Comparison of ENCODE assay signal across 18 cellular contexts in genomic region chr11:37812281-37812880, GRCh38.
A peak's percentile ranks its signal among the peaks of the same experiment; 100 is the strongest.
DNase-seq lines count a peak whose midpoint lies in the region; ATAC-seq, FAIRE-seq and TF ChIP-seq lines count a peak whose summit lies in the region.
"Had no signal": no experiment of that assay in that cellular context is flagged by ENCODE, and none has a peak within 500 bp of the region (broad histone marks: within the 10 kb centered on the region; RNA-seq: fewer than 3 reads in every experiment).

No MANE protein-coding gene starts in this region.

- peak overlapping the region; percentile 57; the same call in 1 of the 2 replicates for H4K8ac ChIP-seq in H1 (ENCODE audit: extremely low read depth, insufficient read depth, low read length)

- FAIRE-seq in H1 (lab: Jason Lieb, UNC) = no peak

- no peaks in the 10 kb centered on the region for H3K27me3 ChIP-seq in GM23338 (ENCODE audit: insufficient read depth)
- H3K27me3 ChIP-seq in H1 (replicated peaks in 1 of 4; ENCODE audit: control insufficient read depth in 3 of 4, extremely low read depth in 1 of 4, insufficient read depth in 3 of 4, low read length in 3 of 4) = peaks cover 0 to 1% (median 0%) of the 10 kb centered on the region in 4 experiments; a peak in 1 of 7 replicates
- H3K27me3 ChIP-seq in tibial nerve = no peaks in the 10 kb centered on the region

- POLR2A ChIA-PET in H1 (lab: Charles Lee; ENCODE audit: partially characterized antibody) = no interaction called here

- H3K4me3 ChIP-seq in GM23338 = no peak overlapping the region
- no peak overlapping the region for H3K4me3 ChIP-seq in H1 (ENCODE audit: extremely low read depth in 1 of 4, insufficient read depth in 2 of 4, low read depth in 3 of 4, low read length in 4 of 4)
- H3K4me3 ChIP-seq in tibial nerve = no peak overlapping the region

- H3K9me3 ChIP-seq in H1 (ENCODE audit: insufficient read depth in 2 of 2, low read depth in 1 of 2, low read length in 1 of 2) = no peaks in the 10 kb centered on the region
- no peaks in the 10 kb centered on the region for H3K9me3 ChIP-seq in tibial nerve

- intact Hi-C loops in posterior vena cava (cut with DNase I) = no loop called here

- ATAC-seq in GM23338 = peak; percentile 75

- H3K4me2 ChIP-seq in GM23338 (no peak overlapping the region), H1 (ENCODE audit: insufficient read depth in 1 of 2, low read depth in 2 of 2, low read length in 2 of 2) (no peak overlapping the region)
- H3K4me2 ChIP-seq: KMS-11 had no signal

- no peak overlapping the region for H2BK120ac ChIP-seq in H1 (replicated peaks; ENCODE audit: low read depth, low read length)

- peak; percentile 30 for DNase-seq in NCI-H2227 (lab: John Stamatoyannopoulos, UW; ENCODE audit: unreplicated experiment)
- DNase-seq in NCI-H2227 treated with DMSO at 0.1 percent for 48 hours (lab: John Stamatoyannopoulos, UW) = no peak
- peak; percentile 1 for DNase-seq in GM23338 (ENCODE audit: low spot score)
- peak in 1 of 2 experiments; percentile 1 for DNase-seq in H1 (ENCODE audit: low read depth in 1 of 2, low spot score in 2 of 2)
- DNase-seq in posterior vena cava (ENCODE audit: low spot score) = peak; percentile 64
- no peak for DNase-seq in tibial nerve (ENCODE audit: low spot score in 2 of 2)
- DNase-seq in dedifferentiated amniotic fluid mesenchymal stem cell (ENCODE audit: extremely low spot score) = no peak
- DNase-seq in endothelial cell (ENCODE audit: low spot score) = no peak
- DNase-seq: Calu3; CD4-positive, alpha-beta T cell; NCI-H1048; NCI-H1436 treated with DMSO at 0.1 percent for 48 hours; NCI-H2029 treated with DMSO at 0.1 percent for 48 hours; NCI-H510A treated with DMSO at 0.1 percent for 48 hours; SIG-M5 had no signal

- TF ChIP-seq CTCF in GM23338 (conservative IDR thresholded peaks at IDR 0.05; ENCODE audit: low read depth in 2 of 2) = no peak
- no peak for TF ChIP-seq CTCF in H1 (IDR thresholded peaks at IDR 0.05; ENCODE audit: control extremely low read depth in 1 of 3, insufficient read depth in 1 of 3, low read depth in 1 of 3, low read length in 3 of 3)
- TF ChIP-seq CTCF in tibial nerve (IDR thresholded peaks at IDR 0.05) = no peak
- no peak for TF ChIP-seq CTCF in endothelial cell (IDR thresholded peaks at IDR 0.05; ENCODE audit: unreplicated experiment)

- H3K36me3 ChIP-seq in GM23338 (ENCODE audit: insufficient read depth) (peaks cover 4% of the 10 kb centered on the region; the same call in 1 of the 2 replicates), H1 (ENCODE audit: control insufficient read depth in 2 of 4, insufficient read depth in 4 of 4, low read length in 3 of 4) (no peaks in the 10 kb centered on the region; a peak in 1 of 8 replicates), tibial nerve (no peaks in the 10 kb centered on the region)

- H3K79me2 ChIP-seq in GM23338 (replicated peaks; ENCODE audit: insufficient read depth) (no peaks in the 10 kb centered on the region), H1 (ENCODE audit: control insufficient read depth in 1 of 2, insufficient read depth in 2 of 2, low read length in 2 of 2) (no peaks in the 10 kb centered on the region)

- no peaks in the 10 kb centered on the region for H3K23me2 ChIP-seq in H1 (ENCODE audit: low read depth, low read length)

- no peaks in the 10 kb centered on the region for H4K20me1 ChIP-seq in GM23338 (replicated peaks; ENCODE audit: insufficient read depth)
- H4K20me1 ChIP-seq in H1 (replicated peaks in 1 of 2; ENCODE audit: control insufficient read depth in 1 of 2, insufficient read depth in 2 of 2, low read length in 2 of 2) = no peaks in the 10 kb centered on the region

- no peak overlapping the region for H3K4me3 Mint-ChIP-seq in GM23338
- no peak overlapping the region for H3K4me3 Mint-ChIP-seq in endothelial cell (ENCODE audit: unreplicated experiment)
- H3K4me3 Mint-ChIP-seq: B cell; CD4-positive, alpha-beta T cell had no signal

- no peaks in the 10 kb centered on the region for H3K79me1 ChIP-seq in H1 (ENCODE audit: low read depth, low read length)

- no peak overlapping the region for H3K9ac ChIP-seq in H1 (replicated peaks in 1 of 4; ENCODE audit: extremely low read depth in 1 of 4, low read depth in 3 of 4, low read length in 3 of 4)
- H3K9ac ChIP-seq: KMS-11 had no signal

- no peak for TF ChIP-seq RAD21 in H1 (IDR thresholded peaks at IDR 0.05 in 1 of 2, conservative IDR thresholded peaks at IDR 0.05 in 1 of 2; ENCODE audit: low read depth in 2 of 2, low read length in 2 of 2)

- H3K27me3 Mint-ChIP-seq in GM23338 (ENCODE audit: insufficient read depth, low read depth, poor library complexity) (peaks cover 2% of the 10 kb centered on the region), endothelial cell (ENCODE audit: unreplicated experiment) (no peaks in the 10 kb centered on the region)
- H3K27me3 Mint-ChIP-seq: B cell; CD4-positive, alpha-beta T cell had no signal

- H3K4me1 Mint-ChIP-seq in GM23338 (peaks cover 4% of the 10 kb centered on the region; the same call in 2 of the 3 replicates), endothelial cell (ENCODE audit: unreplicated experiment) (no peaks in the 10 kb centered on the region)
- H3K4me1 Mint-ChIP-seq: B cell had no signal

- no peak overlapping the region for H3K23ac ChIP-seq in H1 (ENCODE audit: insufficient read length)

- no peaks in the 10 kb centered on the region for H3K9me2 ChIP-seq in GM23338 (ENCODE audit: insufficient read depth)

- no peak overlapping the region for H2BK15ac ChIP-seq in H1 (ENCODE audit: low read length)

- H3K27ac Mint-ChIP-seq in GM23338 (no peak overlapping the region), endothelial cell (ENCODE audit: unreplicated experiment) (no peak overlapping the region)
- H3K27ac Mint-ChIP-seq: B cell; CD4-positive, alpha-beta T cell had no signal

- CTCF ChIA-PET in H1 (lab: Charles Lee; ENCODE audit: partially characterized antibody) = interaction anchor here (0.7 kb wide), 1 partner anchor 38 kb away, joined by 3 read pairs; no protein-coding TSS in a partner anchor

- H3K14ac ChIP-seq in H1 (ENCODE audit: insufficient read length) = no peak overlapping the region

- no peak overlapping the region for H3K56ac ChIP-seq in H1 (replicated peaks; ENCODE audit: insufficient read length, low read depth, low read length)

- no peak overlapping the region for H4K5ac ChIP-seq in H1 (ENCODE audit: insufficient read length, low read depth, low read length)

- H3K18ac ChIP-seq in H1 (ENCODE audit: extremely low read depth, low read length) = no peak overlapping the region; the same call in 1 of the 2 replicates

- TF ChIP-seq EP300 in H1 (IDR thresholded peaks at IDR 0.05; ENCODE audit: borderline replicate concordance in 1 of 2, low read depth in 2 of 2, low read length in 2 of 2) = no peak
- TF ChIP-seq EP300 in tibial nerve (IDR thresholded peaks at IDR 0.05) = no peak

- no peak overlapping the region for H4K91ac ChIP-seq in H1 (replicated peaks; ENCODE audit: insufficient read length, low read length)

- 91% methylated on average over 16 of the region's 16 CpGs; no CpG with 5 or more reads in 1 of the 2 experiments for WGBS in H1 (ENCODE audit: extremely low coverage in 1 of 2, insufficient coverage in 1 of 2, insufficient read length in 1 of 2, insufficient replicate concordance in 2 of 2, low coverage in 1 of 2, low lambda C conversion rate in 2 of 2, missing lambda C conversion rate in 1 of 2), 2 experiments
- 89 to 95% methylated on average over 16 of the region's 16 CpGs for WGBS in tibial nerve, 2 donors

- no peak for TF ChIP-seq POLR2A in H1 (IDR thresholded peaks at IDR 0.05; ENCODE audit: control extremely low read depth in 1 of 2, low read depth in 2 of 2, low read length in 2 of 2)
- no peak for TF ChIP-seq POLR2A in tibial nerve (IDR thresholded peaks at IDR 0.05)

- no peak overlapping the region for H2BK5ac ChIP-seq in H1 (ENCODE audit: low read depth, low read length)

- H2BK12ac ChIP-seq in H1 (ENCODE audit: low read depth, low read length) = no peak overlapping the region

- H3K27ac ChIP-seq in GM23338 (ENCODE audit: low read depth) (no peak overlapping the region), H1 (ENCODE audit: low read depth, low read length) (no peak overlapping the region), tibial nerve (no peak overlapping the region)
- H3K27ac ChIP-seq: 22Rv1, KMS-11 had no signal

- H3K9me3 Mint-ChIP-seq in GM23338 (no peaks in the 10 kb centered on the region; the same call in 2 of the 3 replicates), endothelial cell (ENCODE audit: unreplicated experiment) (no peaks in the 10 kb centered on the region)

- no peak overlapping the region for H2BK20ac ChIP-seq in H1 (ENCODE audit: low read length)

- no peaks in the 10 kb centered on the region for H3F3A ChIP-seq in GM23338 (replicated peaks; ENCODE audit: low read depth)

- no peak overlapping the region for H2AK5ac ChIP-seq in H1 (ENCODE audit: low read depth, low read length)

- H3K4me1 ChIP-seq in GM23338 (ENCODE audit: insufficient read depth) (0 out of 2 replicates have a peak, but pooled peaks cover 6% of the 10 kb centered on the region), H1 (replicated peaks in 1 of 4; ENCODE audit: control insufficient read depth in 3 of 4, insufficient read depth in 4 of 4, low read length in 3 of 4) (peaks cover 0 to 6% (median 2%) of the 10 kb centered on the region in 4 experiments; a peak in 3 of 7 replicates), tibial nerve (no peaks in the 10 kb centered on the region)

- H3K36me3 Mint-ChIP-seq in GM23338 (ENCODE audit: low read depth) (no peaks in the 10 kb centered on the region), endothelial cell (ENCODE audit: low read depth, unreplicated experiment) (no peaks in the 10 kb centered on the region)

- H3K4ac ChIP-seq in H1 (replicated peaks; ENCODE audit: insufficient read length, low read depth, low read length) = no peak overlapping the region

- no peak overlapping the region for H2AFZ ChIP-seq in GM23338
- peak overlapping the region; percentile 40 for H2AFZ ChIP-seq in H1 (ENCODE audit: low read length)

TF ChIP-seq in GM23338, 12 proteins besides CTCF, POLR2A, EP300 and RAD21 (continues in another document):
- TF ChIP-seq ZNF114 (CRISPR knock-in tag; IDR thresholded peaks at IDR 0.05) (no peak), NANOG (IDR thresholded peaks at IDR 0.05; ENCODE audit: borderline replicate concordance) (no peak)

TF ChIP-seq in H1, 55 proteins besides CTCF, POLR2A, EP300 and RAD21 (continues in another document):
- TF ChIP-seq KDM4A (IDR thresholded peaks at IDR 0.05; ENCODE audit: low read depth, low read length, severe bottlenecking) (no peak), POLR2AphosphoS5 (IDR thresholded peaks at IDR 0.05; ENCODE audit: low read depth, low read length) (no peak), ATF2 (IDR thresholded peaks at IDR 0.05; ENCODE audit: low read length) (no peak)

Comparison
In these comparisons a context has a peak if more than half of its experiments do, and no peak if none do; other contexts are left out.
1. DNase-seq: peak in NCI-H2227 (single experiment), GM23338 (single experiment) and posterior vena cava (single experiment); none in NCI-H2227 treated with DMSO at 0.1 percent for 48 hours (single experiment), tibial nerve (0 of 2), dedifferentiated amniotic fluid mesenchymal stem cell (single experiment) and endothelial cell (single experiment).